1 cellular context compared by ENCODE assay signal in genomic region chr2:101146535-101146934, GRCh38.
TF ChIP-seq lines count a peak whose summit lies in the region.

No MANE protein-coding gene starts in this region.

TF ChIP-seq in HCT116, 20 proteins besides CTCF, POLR2A, EP300 and RAD21:
- TF ChIP-seq FOSL1 (IDR thresholded peaks at IDR 0.05; ENCODE audit: low read depth) (no peak), EZH2 (IDR thresholded peaks at IDR 0.05) (no peak), YY1 (IDR thresholded peaks at IDR 0.05; ENCODE audit: extremely low read depth, insufficient replicate concordance, low read depth, low read length) (no peak), SRF (IDR thresholded peaks at IDR 0.05; ENCODE audit: low read depth) (no peak), ZNF274 (IDR thresholded peaks at IDR 0.05; ENCODE audit: low read depth, low read length) (no peak), JUND (IDR thresholded peaks at IDR 0.05) (no peak), MAX (IDR thresholded peaks at IDR 0.05) (no peak), ZFX (IDR thresholded peaks at IDR 0.05) (no peak), SP1 (IDR thresholded peaks at IDR 0.05; ENCODE audit: low read depth) (no peak), SIN3A (IDR thresholded peaks at IDR 0.05; ENCODE audit: low read depth) (no peak), POLR2AphosphoS5 (IDR thresholded peaks at IDR 0.05; ENCODE audit: low read depth, low read length) (no peak)
